In the genomic region with DNA sequence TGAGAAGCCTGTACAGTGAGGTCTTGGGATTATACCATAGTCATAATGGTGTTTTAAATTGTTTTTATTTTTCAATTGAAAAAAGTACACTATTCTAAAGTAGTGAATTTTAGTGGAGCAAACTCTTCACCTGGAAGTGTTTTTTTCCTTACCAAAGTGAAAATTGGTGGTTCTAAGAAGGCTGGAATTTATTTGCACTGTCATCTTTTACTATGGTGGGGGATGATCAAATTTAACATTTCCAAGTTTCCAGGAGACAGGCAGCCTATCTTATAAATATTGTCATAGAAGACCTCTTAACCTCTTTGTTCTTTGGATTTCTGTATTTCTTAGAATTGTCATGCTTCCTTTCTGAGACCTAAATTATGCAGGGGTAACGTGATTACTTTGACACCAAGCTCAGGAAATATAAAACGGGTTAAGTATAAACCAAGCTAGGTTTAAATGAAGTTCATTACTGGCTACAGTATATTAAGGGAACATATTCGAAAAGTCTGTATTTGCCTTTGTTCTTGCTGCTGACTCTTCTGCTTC, we compare ENCODE assay signal across 19 cellular contexts. TPM values are rescaled to one million over a fixed set of nuclear protein-coding genes. Genes with fewer than 3 reads are reported as not detected.
A peak's percentile ranks its signal among the peaks of the same experiment; 100 is the strongest.
DNase-seq lines count a peak whose midpoint lies in the region; TF ChIP-seq lines count a peak whose summit lies in the region.
"Had no signal": no experiment of that assay in that cellular context is flagged by ENCODE, and none has a peak within 500 bp of the region (broad histone marks: within the 10 kb centered on the region; RNA-seq: fewer than 3 reads in every experiment).

No MANE protein-coding gene starts in this region.

- no peaks in the 10 kb centered on the region for H3K27me3 ChIP-seq in A673 (replicated peaks; ENCODE audit: insufficient read depth, low read depth, low read length, poor library complexity)
- H3K27me3 ChIP-seq: foreskin keratinocyte, testis had no signal

- intact Hi-C loops in A673 (cut with micrococcal nuclease; ENCODE audit: unreplicated experiment) = loop anchor here (5.0 kb wide), 1 partner anchor 71 kb away; no protein-coding TSS in a partner anchor

- H3K4me3 ChIP-seq in A673 (ENCODE audit: low read depth, low read length, poor library complexity, severe bottlenecking) = no peak overlapping the region
- H3K4me3 ChIP-seq in fibroblast of mammary gland (ENCODE audit: control insufficient read depth, low read depth, low read length) = peak overlapping the region; percentile 53
- H3K4me3 ChIP-seq: psoas muscle, testis had no signal

- no TSS peak for BruUV-seq in A673 (replicated peaks; lab: Mats Ljungman, UMichigan)

- peak overlapping the region; percentile 14 for H3K27ac ChIP-seq in A673 (ENCODE audit: low read depth, low read length, poor library complexity, severe bottlenecking)
- H3K27ac ChIP-seq: foreskin keratinocyte, psoas muscle, testis had no signal

- peaks cover 12% of the 10 kb centered on the region for H3K9me3 Mint-ChIP-seq in T-helper 1 cell treated with Interleukin-12 subunit alpha and Interleukin-12 subunit beta and Interleukin-4 antibody, amounts not matched to agents 30 μg/mL and 1 μg/mL, for 36 hours
- peaks cover 4% of the 10 kb centered on the region for H3K9me3 Mint-ChIP-seq in T-helper 2 cell treated with Interferon-gamma antibody and Interleukin-4, amounts not matched to agents 5 μg/mL and 100 μg/mL, for 36 hours

- peaks cover 3% of the 10 kb centered on the region for H3K9me3 ChIP-seq in A673 (ENCODE audit: low read depth, low read length, poor library complexity, severe bottlenecking)
- H3K9me3 ChIP-seq: psoas muscle, testis had no signal

- H3K27me3 Mint-ChIP-seq in T-helper 1 cell treated with Interleukin-12 subunit alpha and Interleukin-12 subunit beta and Interleukin-4 antibody, amounts not matched to agents 30 μg/mL and 1 μg/mL, for 36 hours (ENCODE audit: low read depth) = no peaks in the 10 kb centered on the region
- H3K27me3 Mint-ChIP-seq in T-helper 2 cell treated with Interferon-gamma antibody and Interleukin-4, amounts not matched to agents 5 μg/mL and 100 μg/mL, for 36 hours (ENCODE audit: low read depth) = no peaks in the 10 kb centered on the region

- peaks cover 37% of the 10 kb centered on the region for H3K4me1 Mint-ChIP-seq in T-helper 1 cell treated with Interleukin-12 subunit alpha and Interleukin-12 subunit beta and Interleukin-4 antibody, amounts not matched to agents 30 μg/mL and 1 μg/mL, for 36 hours (ENCODE audit: low read depth)
- H3K4me1 Mint-ChIP-seq in T-helper 2 cell treated with Interferon-gamma antibody and Interleukin-4, amounts not matched to agents 5 μg/mL and 100 μg/mL, for 36 hours (ENCODE audit: low read depth) = peaks cover 34% of the 10 kb centered on the region

- peaks cover 20% of the 10 kb centered on the region for H3K36me3 Mint-ChIP-seq in T-helper 1 cell treated with Interleukin-12 subunit alpha and Interleukin-12 subunit beta and Interleukin-4 antibody, amounts not matched to agents 30 μg/mL and 1 μg/mL, for 36 hours (ENCODE audit: low read depth)
- peaks cover 37% of the 10 kb centered on the region for H3K36me3 Mint-ChIP-seq in T-helper 2 cell treated with Interferon-gamma antibody and Interleukin-4, amounts not matched to agents 5 μg/mL and 100 μg/mL, for 36 hours (ENCODE audit: low read depth)

- H3K4me3 Mint-ChIP-seq in T-helper 1 cell treated with Interleukin-12 subunit alpha and Interleukin-12 subunit beta and Interleukin-4 antibody, amounts not matched to agents 30 μg/mL and 1 μg/mL, for 36 hours = no peak overlapping the region
- peak overlapping the region; percentile 58 for H3K4me3 Mint-ChIP-seq in T-helper 2 cell treated with Interferon-gamma antibody and Interleukin-4, amounts not matched to agents 5 μg/mL and 100 μg/mL, for 36 hours
- H3K4me3 Mint-ChIP-seq: nephron had no signal

- CTCF ChIA-PET in A673 (lab: Charles Lee) = interaction anchor here (0.5 kb wide), 1 partner anchor 137 kb away, joined by 3 read pairs; no protein-coding TSS in a partner anchor

- DNase-seq in T-helper 1 cell = no peak
- DNase-seq in A673 (ENCODE audit: low spot score) = peak; percentile 19
- DNase-seq in T-helper 2 cell treated with Interferon-gamma antibody and Interleukin-4, amounts not matched to agents 5 μg/mL and 100 μg/mL, for 36 hours (ENCODE audit: low spot score) = no peak
- DNase-seq in fibroblast of mammary gland (ENCODE audit: low read depth) = no peak
- no peak for DNase-seq in KBM-7
- no peak for DNase-seq in NCI-H345 treated with DMSO at 0.1 percent for 48 hours (lab: John Stamatoyannopoulos, UW; ENCODE audit: unreplicated experiment)
- no peak for DNase-seq in COLO829 (ENCODE audit: low spot score)
- DNase-seq: C1 segment of cervical spinal cord, foreskin keratinocyte, left cardiac atrium, NCI-H1048, NCI-H2029 treated with DMSO at 0.1 percent for 48 hours, NCI-H446 treated with DMSO at 0.1 percent for 48 hours, psoas muscle, Right ventricle myocardium superior, small intestine, testis had no signal

- H3K36me3 ChIP-seq in A673 (ENCODE audit: insufficient read depth, low read length, poor library complexity, severe bottlenecking) = peaks cover 3% of the 10 kb centered on the region

- POLR2A ChIA-PET in A673 (lab: Charles Lee; ENCODE audit: low non-redundant PET) = no interaction called here

- TF ChIP-seq CTCF in A673 (conservative IDR thresholded peaks at IDR 0.05; ENCODE audit: low read depth, low read length) (no peak), fibroblast of mammary gland (conservative IDR thresholded peaks at IDR 0.05; ENCODE audit: control insufficient read depth, insufficient read depth, low read depth, low read length) (no peak)

- in situ Hi-C loops in KBM-7 (cut with MboI; ENCODE audit: low pct_unique_long_range_greater_than_20kb, low sequenced_read_pairs) = loop anchor here (25.0 kb wide), 1 partner anchor 116 kb away; a partner anchor contains a TSS

- H3K27ac Mint-ChIP-seq in T-helper 1 cell treated with Interleukin-12 subunit alpha and Interleukin-12 subunit beta and Interleukin-4 antibody, amounts not matched to agents 30 μg/mL and 1 μg/mL, for 36 hours = peak overlapping the region; percentile 32
- peak overlapping the region; percentile 69 for H3K27ac Mint-ChIP-seq in T-helper 2 cell treated with Interferon-gamma antibody and Interleukin-4, amounts not matched to agents 5 μg/mL and 100 μg/mL, for 36 hours

- H3K4me1 ChIP-seq in A673 (ENCODE audit: insufficient read depth, low read length, poor library complexity, severe bottlenecking) = peaks cover 14% of the 10 kb centered on the region
- H3K4me1 ChIP-seq: testis had no signal

RNA-seq across cellular contexts. Expression of a gene that starts 20.2 kb away (rescaled TPM):
- total RNA-seq in A673 (2021) = 47.6 and 49.3 TPM in 2 replicates
